1 cellular context compared by ENCODE assay signal in genomic region chr6:32976334-32977069, GRCh38.
TF ChIP-seq lines count a peak whose summit lies in the region.

No MANE protein-coding gene starts in this region.

TF ChIP-seq in K562, 482 proteins besides CTCF, POLR2A, EP300 and RAD21 (continues in another document):
- TF ChIP-seq RBFOX2 (IDR thresholded peaks at IDR 0.05; ENCODE audit: low read depth, low read length) (0 out of 2 replicates have a peak, but pooled peaks have one; percentile 46), IRF1 (CRISPR knock-in tag; IDR thresholded peaks at IDR 0.05; ENCODE audit: borderline replicate concordance) (no peak), PHB (CRISPR knock-in tag; IDR thresholded peaks at IDR 0.05) (no peak), MAFG (tag; conservative IDR thresholded peaks at IDR 0.05) (no peak), CLOCK (CRISPR knock-in tag; IDR thresholded peaks at IDR 0.05; ENCODE audit: borderline replicate concordance) (no peak), SUPT5H (IDR thresholded peaks at IDR 0.05) (no peak), PML (IDR thresholded peaks at IDR 0.05; ENCODE audit: low read length) (0 out of 2 replicates have a peak, but pooled peaks have one; percentile 5), SIN3B (IDR thresholded peaks at IDR 0.05; ENCODE audit: low read depth) (no peak), RBM14 (IDR thresholded peaks at IDR 0.05; ENCODE audit: borderline replicate concordance, insufficient read depth, low read depth, low read length) (no peak), BRF1 (IDR thresholded peaks at IDR 0.05; ENCODE audit: borderline replicate concordance, extremely low read depth, insufficient read length) (no peak), HNRNPLL (IDR thresholded peaks at IDR 0.05; ENCODE audit: low read depth, low read length, poor library complexity, severe bottlenecking) (no peak), PHF8 (IDR thresholded peaks at IDR 0.05; ENCODE audit: borderline replicate concordance, low read length) (no peak), HBP1 (CRISPR knock-in tag; IDR thresholded peaks at IDR 0.05) (no peak), ZBTB40 (IDR thresholded peaks at IDR 0.05) (no peak), ZBTB40 (CRISPR knock-in tag; IDR thresholded peaks at IDR 0.05) (no peak), ETV5 (CRISPR knock-in tag; IDR thresholded peaks at IDR 0.05; ENCODE audit: low read depth) (no peak), CHD7 (IDR thresholded peaks at IDR 0.05; ENCODE audit: low read depth, low read length) (no peak), CHD1 (IDR thresholded peaks at IDR 0.05; ENCODE audit: low read length) (no peak), ZC3H8 (IDR thresholded peaks at IDR 0.05) (no peak), ZNF707 (CRISPR knock-in tag; conservative IDR thresholded peaks at IDR 0.05) (0 out of 2 replicates have a peak, but pooled peaks have one; percentile 38), NR4A1 (CRISPR knock-in tag; IDR thresholded peaks at IDR 0.05) (0 out of 2 replicates have a peak, but pooled peaks have one; percentile 31), NR4A1 (tag; IDR thresholded peaks at IDR 0.05) (no peak), MCM7 (IDR thresholded peaks at IDR 0.05) (no peak), ZNF586 (CRISPR knock-in tag; conservative IDR thresholded peaks at IDR 0.05) (no peak), ZNF583 (CRISPR knock-in tag; IDR thresholded peaks at IDR 0.05) (no peak), PRPF4 (IDR thresholded peaks at IDR 0.05; ENCODE audit: insufficient read depth, low read depth, low read length, poor library complexity, severe bottlenecking) (no peak), NFE2 (IDR thresholded peaks at IDR 0.05; ENCODE audit: low read depth) (no peak), SMAD1 (IDR thresholded peaks at IDR 0.05; ENCODE audit: low read depth, low read length, partially characterized antibody) (peak; percentile 29), XRCC5 (IDR thresholded peaks at IDR 0.05; ENCODE audit: low read depth, low read length) (no peak), ETS1 (conservative IDR thresholded peaks at IDR 0.05; ENCODE audit: control insufficient read depth, low read depth, low read length) (no peak)
